In the genomic region with DNA sequence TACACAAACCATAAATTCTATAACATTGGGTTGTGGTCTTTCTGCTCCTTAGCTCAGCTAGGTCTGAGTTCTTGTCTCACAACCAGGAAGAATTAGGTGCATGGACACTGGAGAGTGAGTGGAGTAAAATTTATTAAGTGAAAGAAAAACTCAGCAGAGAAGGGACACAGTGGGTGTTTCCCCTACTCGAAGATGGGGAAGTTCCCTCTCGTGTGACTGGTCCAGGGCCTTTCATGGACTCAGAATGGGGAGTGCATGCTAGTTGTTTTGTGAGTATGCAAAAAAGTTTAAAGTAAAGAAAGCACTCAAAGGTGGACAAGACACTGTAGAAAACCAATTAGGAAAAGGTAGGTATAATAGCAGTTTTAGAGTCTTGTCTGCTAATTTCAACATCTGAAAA, we compare ENCODE assay signal across 20 cellular contexts.
DNase-seq lines count a peak whose midpoint lies in the region; ATAC-seq and TF ChIP-seq lines count a peak whose summit lies in the region.
"Had no signal": no experiment of that assay in that cellular context is flagged by ENCODE, and none has a peak within 500 bp of the region (broad histone marks: within the 10 kb centered on the region; RNA-seq: fewer than 3 reads in every experiment).

No MANE protein-coding gene starts in this region.

- no peaks in the 10 kb centered on the region for H3F3A ChIP-seq in neural progenitor cell (ENCODE audit: low read depth)

- H3K27me3 ChIP-seq in neural progenitor cell: no peaks in the 10 kb centered on the region
- H3K27me3 ChIP-seq: BE2C had no signal

- H3K9me3 Mint-ChIP-seq in neural progenitor cell: no peaks in the 10 kb centered on the region
- H3K9me3 Mint-ChIP-seq in activated CD8-positive, alpha-beta T cell treated with anti-CD3 and anti-CD28 coated beads, Interleukin-2, amount 10 ng/mL, durations not matched to agents 7 days and 5 days (ENCODE audit: insufficient read depth): no peaks in the 10 kb centered on the region
- H3K9me3 Mint-ChIP-seq: CD8-positive, alpha-beta memory T cell had no signal

- no peaks in the 10 kb centered on the region for H3K4me1 ChIP-seq in neural progenitor cell
- H3K4me1 ChIP-seq: BE2C had no signal

- H4K20me1 ChIP-seq in neural progenitor cell (ENCODE audit: low read depth): no peaks in the 10 kb centered on the region

- peak overlapping the region; percentile 18 for H2AFZ ChIP-seq in neural progenitor cell (replicated peaks)

- no peak overlapping the region for H3K4me3 ChIP-seq in neural progenitor cell
- H3K4me3 ChIP-seq: K562 had no signal

- CTCF ChIA-PET in activated CD8-positive, alpha-beta T cell treated with anti-CD3 and anti-CD28 coated beads, Interleukin-2, amount 10 ng/mL, durations not matched to agents 7 days and 5 days (lab: Charles Lee): no interaction called here

- H3K9me3 ChIP-seq in neural progenitor cell (ENCODE audit: low read depth): no peaks in the 10 kb centered on the region
- H3K9me3 ChIP-seq: BE2C had no signal

- peak; percentile 60 for ATAC-seq in GM18868 (IDR thresholded peaks at IDR 0.05; ENCODE audit: unreplicated experiment)
- peak; percentile 52 for ATAC-seq in HG02852 (IDR thresholded peaks at IDR 0.05; ENCODE audit: unreplicated experiment)
- ATAC-seq in GM21526 (IDR thresholded peaks at IDR 0.05; ENCODE audit: low FRiP score, unreplicated experiment): no peak
- no peak for ATAC-seq in GM19395 (IDR thresholded peaks at IDR 0.05; ENCODE audit: unreplicated experiment)
- ATAC-seq in activated CD8-positive, alpha-beta T cell treated with anti-CD3 and anti-CD28 coated beads, Interleukin-2, amount 10 ng/mL, durations not matched to agents 7 days and 5 days: no peak
- ATAC-seq: K562 had no signal

- peak; percentile 17 for DNase-seq in GM13976 (ENCODE audit: low spot score)
- DNase-seq in neural progenitor cell (ENCODE audit: low spot score): no peak
- DNase-seq in inferior parietal cortex (ENCODE audit: extremely low spot score): no peak
- no peak for DNase-seq in activated CD8-positive, alpha-beta T cell treated with anti-CD3 and anti-CD28 coated beads, Interleukin-2, amount 10 ng/mL, durations not matched to agents 7 days and 5 days
- DNase-seq: ACHN; BE2C; C1 segment of cervical spinal cord; CD4-positive, CD25-positive, alpha-beta regulatory T cell; CD8-positive, alpha-beta memory T cell; COR-L47; DMS 273 treated with DMSO at 0.1 percent for 48 hours; GOT3; H7; IMR-90 had no signal

- H3K27ac Mint-ChIP-seq in neural progenitor cell: no peak overlapping the region
- no peak overlapping the region for H3K27ac Mint-ChIP-seq in activated CD8-positive, alpha-beta T cell treated with anti-CD3 and anti-CD28 coated beads, Interleukin-2, amount 10 ng/mL, durations not matched to agents 7 days and 5 days
- H3K27ac Mint-ChIP-seq: CD4-positive, CD25-positive, alpha-beta regulatory T cell; CD8-positive, alpha-beta memory T cell had no signal

- H3K27ac ChIP-seq in neural progenitor cell: no peak overlapping the region
- H3K27ac ChIP-seq: HL-60 had no signal

- no peak overlapping the region for H3K9ac ChIP-seq in neural progenitor cell

- no peak overlapping the region for H3K4me2 ChIP-seq in neural progenitor cell

- POLR2A ChIA-PET in activated CD8-positive, alpha-beta T cell treated with anti-CD3 and anti-CD28 coated beads, Interleukin-2, amount 10 ng/mL, durations not matched to agents 7 days and 5 days (lab: Charles Lee): no interaction called here

- no peaks in the 10 kb centered on the region for H3K36me3 ChIP-seq in neural progenitor cell
- H3K36me3 ChIP-seq: BE2C had no signal

- H3K4me1 Mint-ChIP-seq in neural progenitor cell: peaks cover 4% of the 10 kb centered on the region
- H3K4me1 Mint-ChIP-seq in activated CD8-positive, alpha-beta T cell treated with anti-CD3 and anti-CD28 coated beads, Interleukin-2, amount 10 ng/mL, durations not matched to agents 7 days and 5 days (ENCODE audit: low read depth): no peaks in the 10 kb centered on the region
- H3K4me1 Mint-ChIP-seq: CD4-positive, CD25-positive, alpha-beta regulatory T cell; CD8-positive, alpha-beta memory T cell had no signal

- H3K27me3 Mint-ChIP-seq in neural progenitor cell (ENCODE audit: insufficient read depth, low read depth): peaks cover 2% of the 10 kb centered on the region
- H3K27me3 Mint-ChIP-seq in activated CD8-positive, alpha-beta T cell treated with anti-CD3 and anti-CD28 coated beads, Interleukin-2, amount 10 ng/mL, durations not matched to agents 7 days and 5 days (ENCODE audit: low read depth): peaks cover 3% of the 10 kb centered on the region

- in situ Hi-C loops in GM13976 (cut with MboI; ENCODE audit: low sequenced_read_pairs, unreplicated experiment): no loop called here

- no peaks in the 10 kb centered on the region for H3K36me3 Mint-ChIP-seq in neural progenitor cell
- no peaks in the 10 kb centered on the region for H3K36me3 Mint-ChIP-seq in activated CD8-positive, alpha-beta T cell treated with anti-CD3 and anti-CD28 coated beads, Interleukin-2, amount 10 ng/mL, durations not matched to agents 7 days and 5 days (ENCODE audit: low read depth)
- H3K36me3 Mint-ChIP-seq: CD4-positive, CD25-positive, alpha-beta regulatory T cell; CD8-positive, alpha-beta memory T cell had no signal

- H3K79me2 ChIP-seq in neural progenitor cell (ENCODE audit: low read depth): no peaks in the 10 kb centered on the region

- no peak overlapping the region for H3K4me3 Mint-ChIP-seq in neural progenitor cell
- no peak overlapping the region for H3K4me3 Mint-ChIP-seq in activated CD8-positive, alpha-beta T cell treated with anti-CD3 and anti-CD28 coated beads, Interleukin-2, amount 10 ng/mL, durations not matched to agents 7 days and 5 days
- H3K4me3 Mint-ChIP-seq: CD4-positive, CD25-positive, alpha-beta regulatory T cell; CD8-positive, alpha-beta memory T cell had no signal

- TF ChIP-seq CTCF in GM13976 (IDR thresholded peaks at IDR 0.05; ENCODE audit: borderline replicate concordance, control extremely low read depth, extremely low read depth, insufficient read depth, missing control alignments) (no peak), neural progenitor cell (IDR thresholded peaks at IDR 0.05) (no peak)

Comparison
In these comparisons a context has a peak if more than half of its experiments do, and no peak if none do; other contexts are left out.
1. ATAC-seq: peak in GM18868 (single experiment) and HG02852 (single experiment); none in GM21526 (single experiment), GM19395 (single experiment) and activated CD8-positive, alpha-beta T cell treated with anti-CD3 and anti-CD28 coated beads, Interleukin-2, amount 10 ng/mL, durations not matched to agents 7 days and 5 days (single experiment).